In genomic region chr9:38372685-38373619, GRCh38 we compare ENCODE assay signal across 24 cellular contexts. TPM values are rescaled to one million over a fixed set of nuclear protein-coding genes. Genes with fewer than 3 reads are reported as not detected.
"Had no signal": no experiment of that assay in that cellular context is flagged by ENCODE, and none has a peak within 500 bp of the region (broad histone marks: within the 10 kb centered on the region; RNA-seq: fewer than 3 reads in every experiment).

No MANE protein-coding gene starts in this region.

- H3K27ac ChIP-seq: body of pancreas, hepatocyte, left lung, neural progenitor cell, spleen, thoracic aorta, upper lobe of right lung had no signal

- H3K9me3 ChIP-seq: body of pancreas, left lung, spleen, thoracic aorta, upper lobe of right lung had no signal

- H3K9me3 Mint-ChIP-seq: activated CD4-positive, alpha-beta memory T cell treated with anti-CD3 and anti-CD28 coated beads, Interleukin-2, amount 10 ng/mL, durations not matched to agents 7 days and 5 days; activated naive CD4-positive, alpha-beta T cell treated with anti-CD3 and anti-CD28 coated beads, Interleukin-2, amount 50 U/mL, for 24 hours; naive thymus-derived CD8-positive, alpha-beta T cell; neural progenitor cell had no signal

- H3K27me3 ChIP-seq: body of pancreas, hepatocyte, left lung, neural progenitor cell, upper lobe of right lung had no signal

- DNase-seq: activated CD4-positive, alpha-beta memory T cell treated with anti-CD3 and anti-CD28 coated beads, Interleukin-2, amount 10 ng/mL, durations not matched to agents 7 days and 5 days; activated CD4-positive, alpha-beta T cell treated with anti-CD3 and anti-CD28 coated beads for 48 hours; activated gamma-delta T cell treated with Interleukin-2 at 50 U/mL for 16 hours; anterior cingulate cortex; caudate nucleus; effector memory CD4-positive, alpha-beta T cell; glutamatergic neuron; kidney glomerular epithelial cell; left lung; naive thymus-derived CD8-positive, alpha-beta T cell; spleen; stimulated activated CD4-positive, alpha-beta T cell treated with anti-CD3 and anti-CD28 coated beads, Interleukin-4, amount 100 ng/mL, for 1 hour; stimulated activated naive CD4-positive, alpha-beta T cell; T-helper 2 cell; upper lobe of right lung had no signal

- H3K27ac Mint-ChIP-seq: activated CD4-positive, alpha-beta memory T cell treated with anti-CD3 and anti-CD28 coated beads, Interleukin-2, amount 10 ng/mL, durations not matched to agents 7 days and 5 days; activated naive CD4-positive, alpha-beta T cell treated with anti-CD3 and anti-CD28 coated beads, Interleukin-2, amount 50 U/mL, for 24 hours; naive thymus-derived CD8-positive, alpha-beta T cell had no signal

- H3K4me1 Mint-ChIP-seq: activated CD4-positive, alpha-beta memory T cell treated with anti-CD3 and anti-CD28 coated beads, Interleukin-2, amount 10 ng/mL, durations not matched to agents 7 days and 5 days; activated naive CD4-positive, alpha-beta T cell treated with anti-CD3 and anti-CD28 coated beads, Interleukin-2, amount 50 U/mL, for 24 hours had no signal

- H3K36me3 Mint-ChIP-seq: activated naive CD4-positive, alpha-beta T cell treated with anti-CD3 and anti-CD28 coated beads, Interleukin-2, amount 50 U/mL, for 24 hours; naive thymus-derived CD8-positive, alpha-beta T cell; neural progenitor cell had no signal

- H3K4me3 ChIP-seq: body of pancreas, hepatocyte, left lung, lung, neural progenitor cell, spleen, thoracic aorta, upper lobe of right lung had no signal

- H3K4me3 Mint-ChIP-seq: activated CD4-positive, alpha-beta memory T cell treated with anti-CD3 and anti-CD28 coated beads, Interleukin-2, amount 10 ng/mL, durations not matched to agents 7 days and 5 days; activated naive CD4-positive, alpha-beta T cell treated with anti-CD3 and anti-CD28 coated beads, Interleukin-2, amount 50 U/mL, for 24 hours; naive thymus-derived CD8-positive, alpha-beta T cell had no signal

- H3K36me3 ChIP-seq: left lung, neural progenitor cell, spleen, thoracic aorta, upper lobe of right lung had no signal

- H3K4me1 ChIP-seq: body of pancreas, left lung, neural progenitor cell, spleen, upper lobe of right lung had no signal

RNA-seq across cellular contexts. Expression of gene IGFBPL1, which starts 51.3 kb away (rescaled TPM):
- total RNA-seq: endothelial cell of umbilical vein; esophagus mucosa; naive thymus-derived CD8-positive, alpha-beta T cell; omental fat pad; spleen had no signal
- polyA plus RNA-seq: endothelial cell of umbilical vein; naive thymus-derived CD8-positive, alpha-beta T cell; spleen had no signal
